In genomic region chr3:114155370-114155821, GRCh38 we compare ENCODE assay signal across 8 cellular contexts. TPM values are rescaled to one million over a fixed set of nuclear protein-coding genes. Genes with fewer than 3 reads are reported as not detected.
DNase-seq lines count a peak whose midpoint lies in the region; ATAC-seq and TF ChIP-seq lines count a peak whose summit lies in the region.

No MANE protein-coding gene starts in this region.

- H3K4me3 ChIP-seq in Jurkat, Clone E6-1 (ENCODE audit: low read length) = no peak overlapping the region
- H3K4me3 ChIP-seq in heart right ventricle = no peak overlapping the region
- no peak overlapping the region for H3K4me3 ChIP-seq in transverse colon

- TF ChIP-seq CTCF in heart right ventricle (IDR thresholded peaks at IDR 0.05) = peak in 7 of 9 donors; percentile 6 to 62 (median 40)
- TF ChIP-seq CTCF in transverse colon (IDR thresholded peaks at IDR 0.05) = peak in 2 of 5 experiments; percentile 15 to 16

- ATAC-seq in heart right ventricle = no peak

- 67 to 70% methylated on average over 9 of the region's 9 CpGs for WGBS in heart right ventricle, 2 donors
- WGBS in transverse colon (ENCODE audit: low coverage in 1 of 2), 2 donors = 57 to 60% methylated on average over 7 to 9 of the region's 9 CpGs

- H3K9me3 ChIP-seq in heart right ventricle (no peaks in the 10 kb centered on the region), transverse colon (no peaks in the 10 kb centered on the region)

- TF ChIP-seq EP300 in transverse colon (IDR thresholded peaks at IDR 0.05; ENCODE audit: low read depth) = no peak

- H3K4me1 ChIP-seq in heart right ventricle (peaks cover 0 to 13% (median 6%) of the 10 kb centered on the region in 9 donors), transverse colon (peaks cover 0 to 6% (median 0%) of the 10 kb centered on the region in 4 donors)

- DNase-seq in EL (peak; percentile 26), heart right ventricle (peak in 1 of 2 donors; percentile 8), transverse colon (peak; percentile 9), amygdala (lab: John Stamatoyannopoulos, UW) (no peak), GF-D8 (lab: John Stamatoyannopoulos, UW) (no peak), medulla oblongata (ENCODE audit: extremely low spot score) (no peak)
- peak; percentile 61 for DNase-seq in Jurkat, Clone E6-1 (ENCODE audit: low read depth, low spot score)
- DNase-seq in activated CD4-positive, alpha-beta T cell treated with anti-CD3 and anti-CD28 coated beads for 48 hours = peak; percentile 54

- in situ Hi-C loops in transverse colon (cut with MboI; ENCODE audit: low pct_ligation_motif_present in 1 of 4, low pct_unique_long_range_greater_than_20kb in 1 of 4, low sequenced_read_pairs in 3 of 4) = loop anchor here in 1 of 4 donors (10.0 kb wide), 1 partner anchor 259 kb away; no protein-coding TSS in a partner anchor

- H3K27ac ChIP-seq in heart right ventricle (no peak overlapping the region), transverse colon (no peak overlapping the region)

- TF ChIP-seq POLR2A in transverse colon (IDR thresholded peaks at IDR 0.05) = no peak

- intact Hi-C loops in heart right ventricle (cut with DNase I) = loop anchor here in 8 of 10 donors (5.0 to 10.0 kb wide), 8 partner anchors 101 to 1009 kb away; partner anchors contain the start of genes TIGIT (in 5 of the 8), GRAMD1C (in 2 of the 8), CCDC191 (in 1 of the 8) and QTRT2 (in 1 of the 8)
- intact Hi-C loops in transverse colon (cut with DNase I; ENCODE audit: low total_unique reads) = no loop called here

- H3K36me3 ChIP-seq in heart right ventricle (no peaks in the 10 kb centered on the region), transverse colon (no peaks in the 10 kb centered on the region)

- H3K27me3 ChIP-seq in heart right ventricle = peaks cover 0 to 13% (median 0%) of the 10 kb centered on the region in 7 donors
- no peaks in the 10 kb centered on the region for H3K27me3 ChIP-seq in transverse colon

RNA-seq across cellular contexts. Expression of gene DRD3, which starts 23.5 kb away (rescaled TPM):
- polyA plus RNA-seq in Jurkat, Clone E6-1 (2012; ENCODE audit: insufficient read depth, insufficient read length) = not detected
- total RNA-seq in heart right ventricle (not detected), transverse colon (not detected)
- polyA plus RNA-seq in heart right ventricle = not detected

Comparison
In these comparisons a context has a peak if more than half of its experiments do, and no peak if none do; other contexts are left out.
1. DNase-seq: peak in EL (single experiment), Jurkat, Clone E6-1 (single experiment), activated CD4-positive, alpha-beta T cell treated with anti-CD3 and anti-CD28 coated beads for 48 hours (single experiment) and transverse colon (single experiment); none in amygdala (0 of 56), GF-D8 (single experiment) and medulla oblongata (single experiment).